In genomic region chr7:17299477-17299991, GRCh38 we compare ENCODE assay signal across 8 cellular contexts. TPM values are rescaled to one million over a fixed set of nuclear protein-coding genes. Genes with fewer than 3 reads are reported as not detected.
DNase-seq lines count a peak whose midpoint lies in the region; ATAC-seq and TF ChIP-seq lines count a peak whose summit lies in the region.

No MANE protein-coding gene starts in this region.

- no peaks in the 10 kb centered on the region for H3K27me3 ChIP-seq in heart left ventricle

- peaks cover 17% of the 10 kb centered on the region for H3K36me3 Mint-ChIP-seq in activated T-helper 2 cell treated with anti-CD3 and anti-CD28 coated beads, Interferon-gamma antibody, Interleukin-2, Interleukin-4, amounts not matched to agents 10 μg/mL and 5 μg/mL and 100 μg/mL, durations not matched to agents 14 hours and 24 hours and 36 hours (ENCODE audit: low read depth)
- H3K36me3 Mint-ChIP-seq in progenitor cell of endocrine pancreas (ENCODE audit: insufficient read depth): peaks cover 5% of the 10 kb centered on the region

- peak overlapping the region; percentile 84 to 98 (median 92) for H3K4me3 ChIP-seq in heart left ventricle

- no peaks in the 10 kb centered on the region for H3K36me3 ChIP-seq in heart left ventricle

- 0% methylated on average over 13 of the region's 13 CpGs for WGBS in heart left ventricle, 4 donors

- no peaks in the 10 kb centered on the region for H3K9me3 ChIP-seq in heart left ventricle

- ATAC-seq in GM21737 (IDR thresholded peaks at IDR 0.05; ENCODE audit: unreplicated experiment): peak; percentile 15
- ATAC-seq in heart left ventricle: peak in 2 of 4 donors; percentile 3 to 8

- DNase-seq in Daoy (ENCODE audit: low read depth): peak; percentile 47
- peak; percentile 16 for DNase-seq in MV-4-11 (lab: John Stamatoyannopoulos, UW)
- peak; percentile 14 for DNase-seq in activated T-helper 2 cell treated with anti-CD3 and anti-CD28 coated beads, Interferon-gamma antibody, Interleukin-2, Interleukin-4, amounts not matched to agents 10 μg/mL and 5 μg/mL and 100 μg/mL, durations not matched to agents 14 hours and 24 hours and 36 hours (ENCODE audit: low spot score)
- no peak for DNase-seq in heart left ventricle
- DNase-seq in progenitor cell of endocrine pancreas (ENCODE audit: low spot score, unreplicated experiment): no peak
- no peak for DNase-seq in COR-L47 (lab: John Stamatoyannopoulos, UW)
- DNase-seq in GF-D8 (lab: John Stamatoyannopoulos, UW): no peak

- peaks cover 29% of the 10 kb centered on the region for H3K4me1 Mint-ChIP-seq in activated T-helper 2 cell treated with anti-CD3 and anti-CD28 coated beads, Interferon-gamma antibody, Interleukin-2, Interleukin-4, amounts not matched to agents 10 μg/mL and 5 μg/mL and 100 μg/mL, durations not matched to agents 14 hours and 24 hours and 36 hours (ENCODE audit: low read depth)
- peaks cover 12% of the 10 kb centered on the region for H3K4me1 Mint-ChIP-seq in progenitor cell of endocrine pancreas (ENCODE audit: low read depth)

- H3K4me1 ChIP-seq in heart left ventricle: peaks cover 3 to 56% (median 31%) of the 10 kb centered on the region in 12 donors

- no peaks in the 10 kb centered on the region for H3K27me3 Mint-ChIP-seq in activated T-helper 2 cell treated with anti-CD3 and anti-CD28 coated beads, Interferon-gamma antibody, Interleukin-2, Interleukin-4, amounts not matched to agents 10 μg/mL and 5 μg/mL and 100 μg/mL, durations not matched to agents 14 hours and 24 hours and 36 hours (ENCODE audit: low read depth)
- peaks cover 13% of the 10 kb centered on the region for H3K27me3 Mint-ChIP-seq in progenitor cell of endocrine pancreas

- H3K9me3 Mint-ChIP-seq in activated T-helper 2 cell treated with anti-CD3 and anti-CD28 coated beads, Interferon-gamma antibody, Interleukin-2, Interleukin-4, amounts not matched to agents 10 μg/mL and 5 μg/mL and 100 μg/mL, durations not matched to agents 14 hours and 24 hours and 36 hours: peaks cover 14% of the 10 kb centered on the region
- peaks cover 6% of the 10 kb centered on the region for H3K9me3 Mint-ChIP-seq in progenitor cell of endocrine pancreas (ENCODE audit: low read depth)

- no peak for TF ChIP-seq POLR2A in heart left ventricle (IDR thresholded peaks at IDR 0.05)

- peak overlapping the region; percentile 88 to 98 (median 96) for H3K27ac ChIP-seq in heart left ventricle

- TF ChIP-seq CTCF in heart left ventricle (IDR thresholded peaks at IDR 0.05): no peak
- TF ChIP-seq CTCF in progenitor cell of endocrine pancreas (IDR thresholded peaks at IDR 0.05; ENCODE audit: unreplicated experiment): no peak

- H3K4me3 Mint-ChIP-seq in activated T-helper 2 cell treated with anti-CD3 and anti-CD28 coated beads, Interferon-gamma antibody, Interleukin-2, Interleukin-4, amounts not matched to agents 10 μg/mL and 5 μg/mL and 100 μg/mL, durations not matched to agents 14 hours and 24 hours and 36 hours (ENCODE audit: low read depth): peak overlapping the region; percentile 96
- H3K4me3 Mint-ChIP-seq in progenitor cell of endocrine pancreas (ENCODE audit: low read depth): peak overlapping the region; percentile 87

- peak overlapping the region; percentile 95 for H3K27ac Mint-ChIP-seq in activated T-helper 2 cell treated with anti-CD3 and anti-CD28 coated beads, Interferon-gamma antibody, Interleukin-2, Interleukin-4, amounts not matched to agents 10 μg/mL and 5 μg/mL and 100 μg/mL, durations not matched to agents 14 hours and 24 hours and 36 hours
- peak overlapping the region; percentile 71 for H3K27ac Mint-ChIP-seq in progenitor cell of endocrine pancreas

- intact Hi-C loops in activated T-helper 2 cell treated with anti-CD3 and anti-CD28 coated beads, Interferon-gamma antibody, Interleukin-2, Interleukin-4, amounts not matched to agents 10 μg/mL and 5 μg/mL and 100 μg/mL, durations not matched to agents 14 hours and 24 hours and 36 hours (cut with micrococcal nuclease): loop anchor here (2.0 to 5.0 kb wide), 6 partner anchors 25 to 652 kb away; partner anchors contain the start of genes ANKMY2 and BZW2
- intact Hi-C loops in heart left ventricle (cut with DNase I): loop anchor here in 6 of 10 donors (2.0 to 10.0 kb wide), 8 partner anchors 67 to 905 kb away; no protein-coding TSS in a partner anchor

RNA-seq across cellular contexts. Expression of gene AHR, which starts 1.1 kb away (rescaled TPM):
- total RNA-seq in Daoy (2014; rRNA removed; shearing (Covaris generic)): 79.7 and 91.9 TPM in 2 replicates
- 34.3 and 37.2 TPM in 2 replicates for total RNA-seq in activated T-helper 2 cell treated with anti-CD3 and anti-CD28 coated beads, Interferon-gamma antibody, Interleukin-2, Interleukin-4, amounts not matched to agents 10 μg/mL and 5 μg/mL and 100 μg/mL, durations not matched to agents 14 hours and 24 hours and 36 hours
- total RNA-seq in heart left ventricle (10 to 100 TPM; 19.5 to 84.6 (median 46.1) TPM), progenitor cell of endocrine pancreas (15.1 and 17.7 TPM in 2 replicates)
- 10 to 100 TPM in 1 of 2 donors, 1 to 10 TPM in 1; 6.0 to 12.7 TPM for polyA plus RNA-seq in heart left ventricle

Comparison
In these comparisons a context has a peak if more than half of its experiments do, and no peak if none do; other contexts are left out.
1. DNase-seq: peak in Daoy (single experiment), MV-4-11 (single experiment) and activated T-helper 2 cell treated with anti-CD3 and anti-CD28 coated beads, Interferon-gamma antibody, Interleukin-2, Interleukin-4, amounts not matched to agents 10 μg/mL and 5 μg/mL and 100 μg/mL, durations not matched to agents 14 hours and 24 hours and 36 hours (single experiment); none in heart left ventricle (0 of 5), progenitor cell of endocrine pancreas (single experiment), COR-L47 (single experiment) and GF-D8 (single experiment).